In genomic region chr2:162074937-162075688, GRCh38 we compare ENCODE assay signal across 11 cellular contexts. TPM values are rescaled to one million over a fixed set of nuclear protein-coding genes. Genes with fewer than 3 reads are reported as not detected.
A peak's percentile ranks its signal among the peaks of the same experiment; 100 is the strongest.
DNase-seq lines count a peak whose midpoint lies in the region; ATAC-seq lines count a peak whose summit lies in the region.
"Had no signal": no experiment of that assay in that cellular context is flagged by ENCODE, and none has a peak within 500 bp of the region (broad histone marks: within the 10 kb centered on the region; RNA-seq: fewer than 3 reads in every experiment).

No MANE protein-coding gene starts in this region.

- peak overlapping the region; percentile 93 for H3K27ac Mint-ChIP-seq in activated T-helper 1 cell treated with anti-CD3 and anti-CD28 coated beads, Interleukin-12 subunit alpha, Interleukin-12 subunit beta, Interleukin-2, Interleukin-4 antibody, amounts not matched to agents 30 ng/mL and 10 ng/mL and 1 ng/mL, durations not matched to agents 14 hours and 24 hours and 36 hours
- H3K27ac Mint-ChIP-seq in naive thymus-derived CD8-positive, alpha-beta T cell, result peak overlapping the region in 5 of 10 donors; percentile 82 to 96 (median 93)

- H3K4me1 Mint-ChIP-seq in activated T-helper 1 cell treated with anti-CD3 and anti-CD28 coated beads, Interleukin-12 subunit alpha, Interleukin-12 subunit beta, Interleukin-2, Interleukin-4 antibody, amounts not matched to agents 30 ng/mL and 10 ng/mL and 1 ng/mL, durations not matched to agents 14 hours and 24 hours and 36 hours (ENCODE audit: low read depth), result peaks cover 46% of the 10 kb centered on the region
- peaks cover 27 to 44% (median 40%) of the 10 kb centered on the region in 4 donors for H3K4me1 Mint-ChIP-seq in naive thymus-derived CD8-positive, alpha-beta T cell

- peaks cover 63% of the 10 kb centered on the region for H3K36me3 Mint-ChIP-seq in activated T-helper 1 cell treated with anti-CD3 and anti-CD28 coated beads, Interleukin-12 subunit alpha, Interleukin-12 subunit beta, Interleukin-2, Interleukin-4 antibody, amounts not matched to agents 30 ng/mL and 10 ng/mL and 1 ng/mL, durations not matched to agents 14 hours and 24 hours and 36 hours (ENCODE audit: low read depth)
- peaks cover 6 to 28% (median 18%) of the 10 kb centered on the region in 3 donors for H3K36me3 Mint-ChIP-seq in naive thymus-derived CD8-positive, alpha-beta T cell

- peak in 2 of 3 experiments; percentile 4 to 43 for DNase-seq in NCI-H1417 (lab: John Stamatoyannopoulos, UW)
- DNase-seq in NCI-H1417 treated with DMSO at 0.1 percent for 48 hours (lab: John Stamatoyannopoulos, UW), result no peak
- peak; percentile 51 for DNase-seq in HT1080 (ENCODE audit: low read depth)
- no peak for DNase-seq in activated T-helper 1 cell treated with anti-CD3 and anti-CD28 coated beads, Interleukin-12 subunit alpha, Interleukin-12 subunit beta, Interleukin-2, Interleukin-4 antibody, amounts not matched to agents 30 ng/mL and 10 ng/mL and 1 ng/mL, durations not matched to agents 14 hours and 24 hours and 36 hours (ENCODE audit: low spot score)
- DNase-seq in naive thymus-derived CD8-positive, alpha-beta T cell, result no peak
- no peak for DNase-seq in COLO829 (ENCODE audit: low spot score)
- DNase-seq in cardiac septum (ENCODE audit: low spot score), result no peak
- no peak for DNase-seq in stimulated activated CD4-positive, alpha-beta T cell treated with anti-CD3 and anti-CD28 coated beads, Interleukin-2, amount 100 ng/mL, for 48 hours
- DNase-seq: cortex of kidney; head of caudate nucleus; stimulated activated CD4-positive, alpha-beta T cell treated with anti-CD3 and anti-CD28 coated beads, Interleukin-4, amount 100 ng/mL, for 1 hour had no signal

- intact Hi-C loops in activated T-helper 1 cell treated with anti-CD3 and anti-CD28 coated beads, Interleukin-12 subunit alpha, Interleukin-12 subunit beta, Interleukin-2, Interleukin-4 antibody, amounts not matched to agents 30 ng/mL and 10 ng/mL and 1 ng/mL, durations not matched to agents 14 hours and 24 hours and 36 hours (cut with micrococcal nuclease), result loop anchor here (5.0 to 10.0 kb wide), 3 partner anchors 908 to 998 kb away; no protein-coding TSS in a partner anchor
- intact Hi-C loops in cardiac septum (cut with DNase I), result loop anchor here (2.0 to 5.0 kb wide), 3 partner anchors 18 to 63 kb away; no protein-coding TSS in a partner anchor

- H3K9me3 Mint-ChIP-seq in activated T-helper 1 cell treated with anti-CD3 and anti-CD28 coated beads, Interleukin-12 subunit alpha, Interleukin-12 subunit beta, Interleukin-2, Interleukin-4 antibody, amounts not matched to agents 30 ng/mL and 10 ng/mL and 1 ng/mL, durations not matched to agents 14 hours and 24 hours and 36 hours, result peaks cover 35% of the 10 kb centered on the region
- peaks cover 0 to 27% (median 14%) of the 10 kb centered on the region in 9 donors for H3K9me3 Mint-ChIP-seq in naive thymus-derived CD8-positive, alpha-beta T cell

- H3K4me3 Mint-ChIP-seq in activated T-helper 1 cell treated with anti-CD3 and anti-CD28 coated beads, Interleukin-12 subunit alpha, Interleukin-12 subunit beta, Interleukin-2, Interleukin-4 antibody, amounts not matched to agents 30 ng/mL and 10 ng/mL and 1 ng/mL, durations not matched to agents 14 hours and 24 hours and 36 hours, result peak overlapping the region; percentile 98
- peak overlapping the region; percentile 78 to 99 (median 92) for H3K4me3 Mint-ChIP-seq in naive thymus-derived CD8-positive, alpha-beta T cell

- ATAC-seq in naive thymus-derived CD8-positive, alpha-beta T cell, result no peak

- POLR2A ChIA-PET in naive thymus-derived CD8-positive, alpha-beta T cell (lab: Charles Lee), result interaction anchor here (1.1 to 4.9 kb wide), 4 partner anchors 8 to 62 kb away, joined by 4 to 43 read pairs (median 24); no protein-coding TSS in a partner anchor

- H3K27me3 Mint-ChIP-seq in activated T-helper 1 cell treated with anti-CD3 and anti-CD28 coated beads, Interleukin-12 subunit alpha, Interleukin-12 subunit beta, Interleukin-2, Interleukin-4 antibody, amounts not matched to agents 30 ng/mL and 10 ng/mL and 1 ng/mL, durations not matched to agents 14 hours and 24 hours and 36 hours (ENCODE audit: insufficient read depth), result no peaks in the 10 kb centered on the region
- peaks cover 0 to 2% (median 0%) of the 10 kb centered on the region in 5 donors for H3K27me3 Mint-ChIP-seq in naive thymus-derived CD8-positive, alpha-beta T cell

RNA-seq across cellular contexts. Expression of gene DPP4, which starts 1.1 kb away (rescaled TPM):
- total RNA-seq in HT1080 (2014; rRNA removed; shearing (Covaris generic)), result not detected in 2 replicates
- polyA plus RNA-seq in HT1080 (2015; cell fraction: cytosol; rRNA removed), result not detected in 2 replicates
- not detected in 2 replicates for polyA plus RNA-seq in HT1080 (2015; cell fraction: nucleus; rRNA removed)
- 94.4 and 99.9 TPM in 2 replicates for total RNA-seq in activated T-helper 1 cell treated with anti-CD3 and anti-CD28 coated beads, Interleukin-12 subunit alpha, Interleukin-12 subunit beta, Interleukin-2, Interleukin-4 antibody, amounts not matched to agents 30 ng/mL and 10 ng/mL and 1 ng/mL, durations not matched to agents 14 hours and 24 hours and 36 hours
- 10 to 100 TPM; 23.4 to 27.0 TPM for total RNA-seq in naive thymus-derived CD8-positive, alpha-beta T cell
- 10 to 100 TPM; 13.3 to 49.6 (median 44.4) TPM for polyA plus RNA-seq in naive thymus-derived CD8-positive, alpha-beta T cell
- 3.4 TPM for total RNA-seq in cardiac septum

Comparison
In these comparisons a context has a peak if more than half of its experiments do, and no peak if none do; other contexts are left out.
1. DNase-seq: peak in NCI-H1417 (2 of 3) and HT1080 (single experiment); none in NCI-H1417 treated with DMSO at 0.1 percent for 48 hours (single experiment), activated T-helper 1 cell treated with anti-CD3 and anti-CD28 coated beads, Interleukin-12 subunit alpha, Interleukin-12 subunit beta, Interleukin-2, Interleukin-4 antibody, amounts not matched to agents 30 ng/mL and 10 ng/mL and 1 ng/mL, durations not matched to agents 14 hours and 24 hours and 36 hours (single experiment), naive thymus-derived CD8-positive, alpha-beta T cell (0 of 10), COLO829 (single experiment), cardiac septum (single experiment) and stimulated activated CD4-positive, alpha-beta T cell treated with anti-CD3 and anti-CD28 coated beads, Interleukin-2, amount 100 ng/mL, for 48 hours (0 of 2).